Comparison of ENCODE assay signal across 6 cellular contexts in genomic region chr2:80689106-80689505, GRCh38.
"Had no signal": no experiment of that assay in that cellular context is flagged by ENCODE, and none has a peak within 500 bp of the region (broad histone marks: within the 10 kb centered on the region; RNA-seq: fewer than 3 reads in every experiment).

No MANE protein-coding gene starts in this region.

- H3K27ac Mint-ChIP-seq: IgD-negative memory B cell had no signal

- H3K36me3 Mint-ChIP-seq: IgD-negative memory B cell had no signal

- H3K4me1 Mint-ChIP-seq: IgD-negative memory B cell had no signal

- H3K4me3 ChIP-seq: K562 had no signal

- H3K4me3 Mint-ChIP-seq: IgD-negative memory B cell had no signal

- H3K27ac ChIP-seq: HL-60 had no signal

- ATAC-seq: HepG2, K562 had no signal

- DNase-seq: IMR-90, KBM-7 had no signal

- H3K27me3 Mint-ChIP-seq: IgD-negative memory B cell had no signal
